ENCODE assay signal across 17 cellular contexts in the genomic region with DNA sequence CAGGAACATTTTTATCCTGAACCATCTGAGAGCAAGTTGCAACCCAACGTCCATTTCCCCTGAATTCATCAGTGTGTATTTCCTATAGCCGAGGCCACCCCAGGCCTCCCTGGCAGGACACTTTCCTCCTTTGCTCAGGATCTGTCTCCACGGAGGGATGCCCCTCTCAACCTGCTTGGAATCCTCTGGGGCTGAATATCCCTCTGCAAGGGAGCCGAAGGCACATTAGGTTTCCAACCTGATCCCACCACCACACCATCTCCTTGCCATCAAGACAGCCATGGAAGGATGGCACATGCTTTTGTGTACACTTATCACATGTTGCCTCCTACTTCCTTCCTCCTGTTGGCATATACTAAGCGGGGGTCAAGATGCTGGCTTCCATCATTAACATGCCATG.
"Had no signal": no experiment of that assay in that cellular context is flagged by ENCODE, and none has a peak within 500 bp of the region (broad histone marks: within the 10 kb centered on the region; RNA-seq: fewer than 3 reads in every experiment).

No MANE protein-coding gene starts in this region.

- DNase-seq: activated CD4-positive, alpha-beta T cell treated with anti-CD3 and anti-CD28 coated beads for 48 hours; activated naive CD4-positive, alpha-beta T cell; activated naive CD8-positive, alpha-beta T cell treated with anti-CD3 and anti-CD28 coated beads, Interleukin-2, amount 50 U/mL, for 24 hours; activated T-cell treated with anti-CD3 and anti-CD28 coated beads for 4 hours; erythroblast; left lung; nephron progenitor cell; SIG-M5; sigmoid colon; stimulated activated CD4-positive, alpha-beta T cell treated with anti-CD3 and anti-CD28 coated beads, Interleukin-12 subunit alpha, Interleukin-12 subunit beta, amount 100 ng/mL, for 4 hours; stimulated activated CD4-positive, alpha-beta T cell treated with anti-CD3 and anti-CD28 coated beads, Interleukin-2, amount 100 ng/mL, for 48 hours; testis had no signal

- H3K27me3 Mint-ChIP-seq: activated naive CD8-positive, alpha-beta T cell treated with anti-CD3 and anti-CD28 coated beads, Interleukin-2, amount 50 U/mL, for 24 hours; memory B cell had no signal

- H3K27ac ChIP-seq: gastroesophageal sphincter, left lung, prostate gland, sigmoid colon, stomach, testis had no signal

- H3K36me3 ChIP-seq: gastroesophageal sphincter, prostate gland, sigmoid colon, stomach had no signal

- H3K9me3 ChIP-seq: left lung, prostate gland, sigmoid colon, testis had no signal

- ATAC-seq: activated naive CD8-positive, alpha-beta T cell treated with anti-CD3 and anti-CD28 coated beads, Interleukin-2, amount 50 U/mL, for 24 hours; gastroesophageal sphincter; left lung had no signal

- H3K4me3 Mint-ChIP-seq: activated naive CD8-positive, alpha-beta T cell treated with anti-CD3 and anti-CD28 coated beads, Interleukin-2, amount 50 U/mL, for 24 hours; memory B cell; nephron progenitor cell; T-helper 1 cell treated with Interleukin-12 subunit alpha and Interleukin-12 subunit beta and Interleukin-4 antibody, amounts not matched to agents 30 μg/mL and 1 μg/mL, for 36 hours had no signal

- H3K4me3 ChIP-seq: gastroesophageal sphincter, left lung, prostate gland, sigmoid colon, stomach, testis had no signal

- H3K27me3 ChIP-seq: gastroesophageal sphincter, left lung, sigmoid colon, stomach, testis had no signal

- H3K4me1 Mint-ChIP-seq: nephron progenitor cell had no signal

- H3K27ac Mint-ChIP-seq: memory B cell; nephron progenitor cell; T-helper 1 cell treated with Interleukin-12 subunit alpha and Interleukin-12 subunit beta and Interleukin-4 antibody, amounts not matched to agents 30 μg/mL and 1 μg/mL, for 36 hours had no signal

- H3K4me1 ChIP-seq: gastroesophageal sphincter, left lung, prostate gland, sigmoid colon, testis had no signal
